ENCODE assay signal across 2 cellular contexts in genomic region chr7:13016036-13016581, GRCh38.
A peak's percentile ranks its signal among the peaks of the same experiment; 100 is the strongest.
TF ChIP-seq lines count a peak whose summit lies in the region.

No MANE protein-coding gene starts in this region.

TF ChIP-seq in HCT116, 20 proteins besides CTCF, POLR2A, EP300 and RAD21:
- TF ChIP-seq EZH2 (IDR thresholded peaks at IDR 0.05) (no peak), POLR2AphosphoS5 (IDR thresholded peaks at IDR 0.05; ENCODE audit: low read depth, low read length) (peak; percentile 82), ELF1 (IDR thresholded peaks at IDR 0.05; ENCODE audit: borderline replicate concordance, low read depth) (no peak), ZNF274 (IDR thresholded peaks at IDR 0.05; ENCODE audit: low read depth, low read length) (no peak), CEBPB (IDR thresholded peaks at IDR 0.05; ENCODE audit: low read depth) (no peak), CBX3 (IDR thresholded peaks at IDR 0.05; ENCODE audit: low read depth) (peak; percentile 80), FOSL1 (IDR thresholded peaks at IDR 0.05; ENCODE audit: low read depth) (no peak), YY1 (IDR thresholded peaks at IDR 0.05; ENCODE audit: extremely low read depth, insufficient replicate concordance, low read depth, low read length) (peak; percentile 28), ZBTB33 (IDR thresholded peaks at IDR 0.05; ENCODE audit: extremely low read depth, insufficient replicate concordance, low read length) (no peak), ATF3 (IDR thresholded peaks at IDR 0.05) (no peak), JUND (IDR thresholded peaks at IDR 0.05) (no peak), REST (IDR thresholded peaks at IDR 0.05; ENCODE audit: low read depth) (no peak), SP1 (IDR thresholded peaks at IDR 0.05; ENCODE audit: low read depth) (peak; percentile 77), TCF7L2 (IDR thresholded peaks at IDR 0.05; ENCODE audit: borderline replicate concordance, extremely low read depth, insufficient read depth, insufficient read length) (peak; percentile 10), ZFX (IDR thresholded peaks at IDR 0.05) (peak; percentile 78), EZH2phosphoT487 (IDR thresholded peaks at IDR 0.05; ENCODE audit: borderline replicate concordance) (no peak), SIN3A (IDR thresholded peaks at IDR 0.05; ENCODE audit: low read depth) (peak; percentile 59; the same call in 1 of the 2 replicates), MAX (IDR thresholded peaks at IDR 0.05) (peak; percentile 85), SRF (IDR thresholded peaks at IDR 0.05; ENCODE audit: low read depth) (no peak), EGR1 (IDR thresholded peaks at IDR 0.05; ENCODE audit: low read depth) (no peak)

TF ChIP-seq in K562, 482 proteins besides CTCF, POLR2A, EP300 and RAD21:
- TF ChIP-seq PML (IDR thresholded peaks at IDR 0.05; ENCODE audit: low read length) = no peak
- peak; percentile 94 for TF ChIP-seq ZNF316 (IDR thresholded peaks at IDR 0.05)
- no peak for TF ChIP-seq ELF2 (CRISPR knock-in tag; IDR thresholded peaks at IDR 0.05)
- no peak for TF ChIP-seq VEZF1 (CRISPR knock-in tag; IDR thresholded peaks at IDR 0.05)
- no peak for TF ChIP-seq NFRKB (IDR thresholded peaks at IDR 0.05; ENCODE audit: low read depth)
- no peak for TF ChIP-seq PREB (CRISPR knock-in tag; IDR thresholded peaks at IDR 0.05)
- TF ChIP-seq ZNF436 (CRISPR knock-in tag; IDR thresholded peaks at IDR 0.05) = no peak
- TF ChIP-seq ZNF766 (CRISPR knock-in tag; conservative IDR thresholded peaks at IDR 0.05) = no peak
- TF ChIP-seq TSHZ1 (CRISPR knock-in tag; IDR thresholded peaks at IDR 0.05) = no peak
- TF ChIP-seq HNRNPH1 (optimal IDR thresholded peaks at IDR 0.05; ENCODE audit: low read depth, low read length) = no peak
- peak; percentile 92 for TF ChIP-seq MAFF (IDR thresholded peaks at IDR 0.05; ENCODE audit: low read length)
- no peak for TF ChIP-seq ZNF217 (CRISPR knock-in tag; IDR thresholded peaks at IDR 0.05)
- TF ChIP-seq ZZZ3 (IDR thresholded peaks at IDR 0.05) = no peak
- no peak for TF ChIP-seq CEBPZ (IDR thresholded peaks at IDR 0.05; ENCODE audit: borderline replicate concordance, low read depth, low read length)
- TF ChIP-seq ZBTB11 (CRISPR knock-in tag; IDR thresholded peaks at IDR 0.05) = no peak
- TF ChIP-seq E2F6 (IDR thresholded peaks at IDR 0.05; ENCODE audit: borderline replicate concordance in 1 of 2, extremely low read depth in 1 of 2, insufficient read depth in 1 of 2, insufficient read length in 1 of 2, low read depth in 1 of 2, low read length in 1 of 2, poor library complexity in 1 of 2, severe bottlenecking in 1 of 2) = no peak
- peak; percentile 91 for TF ChIP-seq MAFK (IDR thresholded peaks at IDR 0.05; ENCODE audit: low read length)
- no peak for TF ChIP-seq ARID2 (IDR thresholded peaks at IDR 0.05)
- TF ChIP-seq C11orf30 (IDR thresholded peaks at IDR 0.05; ENCODE audit: low read depth) = peak; percentile 89
- TF ChIP-seq YBX1 (IDR thresholded peaks at IDR 0.05) = no peak
- TF ChIP-seq TBP (optimal IDR thresholded peaks at IDR 0.05; ENCODE audit: low read depth, low read length) = no peak
- peak; percentile 75; the same call in 1 of the 2 replicates for TF ChIP-seq ZFP91 (CRISPR knock-in tag; IDR thresholded peaks at IDR 0.05)
- TF ChIP-seq GABPA (tag; conservative IDR thresholded peaks at IDR 0.05; ENCODE audit: low read depth) = no peak
- no peak for TF ChIP-seq NCOA2 (IDR thresholded peaks at IDR 0.05; ENCODE audit: partially characterized antibody in 2 of 2)
- TF ChIP-seq HBP1 (CRISPR knock-in tag; IDR thresholded peaks at IDR 0.05) = no peak
- TF ChIP-seq ZSCAN32 (CRISPR knock-in tag; IDR thresholded peaks at IDR 0.05) = no peak
- no peak for TF ChIP-seq ZNF699 (CRISPR knock-in tag; IDR thresholded peaks at IDR 0.05; ENCODE audit: insufficient replicate concordance)
- peak; percentile 84 for TF ChIP-seq MAFG (tag; conservative IDR thresholded peaks at IDR 0.05)
- no peak for TF ChIP-seq BRD4 (IDR thresholded peaks at IDR 0.05)
- TF ChIP-seq ZNF584 (CRISPR knock-in tag; IDR thresholded peaks at IDR 0.05; ENCODE audit: low read depth) = no peak
- TF ChIP-seq KAT7 (CRISPR knock-in tag; IDR thresholded peaks at IDR 0.05; ENCODE audit: borderline replicate concordance) = no peak
- no peak for TF ChIP-seq ZNF583 (CRISPR knock-in tag; IDR thresholded peaks at IDR 0.05)
- no peak for TF ChIP-seq BDP1 (IDR thresholded peaks at IDR 0.05; ENCODE audit: insufficient read depth, insufficient read length)
